27 cellular contexts compared by ENCODE assay signal in the genomic region with DNA sequence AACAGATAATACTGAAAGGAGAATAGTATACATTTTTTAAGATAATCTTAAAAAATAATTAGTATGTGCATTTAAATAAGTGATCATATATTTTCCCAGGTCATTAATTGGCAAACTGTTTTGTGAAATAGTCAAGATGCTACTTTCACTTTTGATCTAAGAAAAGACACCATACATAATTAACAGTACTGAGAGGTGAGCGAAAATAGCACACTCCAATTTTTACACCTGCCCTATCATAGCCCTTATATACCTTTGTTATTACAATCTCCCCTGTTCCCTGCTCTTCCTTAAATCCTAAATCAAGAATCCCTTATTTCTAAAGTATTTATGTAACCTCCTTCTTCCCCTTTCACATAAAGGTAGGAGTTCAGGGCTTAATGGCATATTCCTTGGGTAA.
"Had no signal": no experiment of that assay in that cellular context is flagged by ENCODE, and none has a peak within 500 bp of the region (broad histone marks: within the 10 kb centered on the region; RNA-seq: fewer than 3 reads in every experiment).

No MANE protein-coding gene starts in this region.

- H3K36me3 ChIP-seq: colonic mucosa, esophagus muscularis mucosa, esophagus squamous epithelium, gastrocnemius medialis, gastroesophageal sphincter, heart left ventricle, heart right ventricle had no signal

- FAIRE-seq: colon, endometrium, endothelial cell of umbilical vein had no signal

- H3K27me3 ChIP-seq: colonic mucosa, esophagus muscularis mucosa, esophagus squamous epithelium, foreskin keratinocyte, gastrocnemius medialis, gastroesophageal sphincter had no signal

- DNase-seq: colonic mucosa; cortex of kidney; dermis blood vessel endothelial cell; dorsolateral prefrontal cortex; effector CD4-positive, alpha-beta T cell; effector CD8-positive, alpha-beta T cell; effector memory CD4-positive, alpha-beta T cell; effector memory CD8-positive, alpha-beta T cell; endodermal cell; erythroblast; esophagus squamous epithelium; foreskin fibroblast; foreskin keratinocyte; foreskin melanocyte; gastrocnemius medialis; glutamatergic neuron; head of caudate nucleus; heart left ventricle; heart right ventricle had no signal

- H3K27ac ChIP-seq: colonic mucosa, coronary artery, dorsolateral prefrontal cortex, epithelial cell of prostate, esophagus muscularis mucosa, esophagus squamous epithelium, foreskin keratinocyte, gastrocnemius medialis, gastroesophageal sphincter, heart left ventricle, heart right ventricle had no signal

- H3K4me3 ChIP-seq: colonic mucosa, coronary artery, dorsolateral prefrontal cortex, esophagus muscularis mucosa, esophagus squamous epithelium, gastrocnemius medialis, gastroesophageal sphincter, heart left ventricle, heart right ventricle had no signal

- H3K9me3 ChIP-seq: colonic mucosa, esophagus muscularis mucosa, esophagus squamous epithelium, gastrocnemius medialis, gastroesophageal sphincter, heart left ventricle had no signal

- H3K4me1 ChIP-seq: colonic mucosa, esophagus muscularis mucosa, esophagus squamous epithelium, foreskin keratinocyte, gastrocnemius medialis, gastroesophageal sphincter, heart left ventricle, heart right ventricle had no signal

- ATAC-seq: effector memory CD8-positive, alpha-beta T cell; esophagus mucosa; foreskin keratinocyte; gastrocnemius medialis; gastroesophageal sphincter; heart left ventricle; heart right ventricle had no signal
